In genomic region chr7:152891837-152892236, GRCh38 we compare ENCODE assay signal across 7 cellular contexts.
"Had no signal": no experiment of that assay in that cellular context is flagged by ENCODE, and none has a peak within 500 bp of the region (broad histone marks: within the 10 kb centered on the region; RNA-seq: fewer than 3 reads in every experiment).

No MANE protein-coding gene starts in this region.

- H2AFZ ChIP-seq: GM23338 had no signal

- H3K4me3 ChIP-seq: GM23338 had no signal

- H3K4me3 Mint-ChIP-seq: GM23338, H9, HFFc6, IgD-negative memory B cell had no signal

- H3K4me1 Mint-ChIP-seq: GM23338, IgD-negative memory B cell had no signal

- H3K27ac ChIP-seq: HL-60 had no signal

- H3K27ac Mint-ChIP-seq: GM23338, H9, HFFc6, IgD-negative memory B cell had no signal

- H3K4me2 ChIP-seq: GM23338 had no signal

- ATAC-seq: GM23338, HepG2 had no signal

- H3K9me3 Mint-ChIP-seq: H9 had no signal

- DNase-seq: H9, HCEC 1CT, HFFc6 had no signal
